ENCODE assay signal across 13 cellular contexts in genomic region chr5:81884871-81885270, GRCh38.
"Had no signal": no experiment of that assay in that cellular context is flagged by ENCODE, and none has a peak within 500 bp of the region (broad histone marks: within the 10 kb centered on the region; RNA-seq: fewer than 3 reads in every experiment).

No MANE protein-coding gene starts in this region.

- H3K36me3 Mint-ChIP-seq: activated naive CD4-positive, alpha-beta T cell treated with anti-CD3 and anti-CD28 coated beads, Interleukin-2, amount 50 U/mL, for 24 hours; stimulated activated memory B cell treated with anti-CD40 and anti-IgM and Interleukin-4, amounts not matched to agents 10 μg/mL and 1 μg/mL and 100 μg/mL, for 72 hours had no signal

- ATAC-seq: right lobe of liver; stimulated activated memory B cell treated with anti-CD40 and anti-IgM and Interleukin-4, amounts not matched to agents 10 μg/mL and 1 μg/mL and 100 μg/mL, for 72 hours; WTC11 had no signal

- H3K4me3 Mint-ChIP-seq: activated CD4-positive, alpha-beta T cell treated with anti-CD3 and anti-CD28 coated beads, Interleukin-2, amount 10 ng/mL, durations not matched to agents 7 days and 5 days; activated naive CD4-positive, alpha-beta T cell treated with anti-CD3 and anti-CD28 coated beads, Interleukin-2, amount 50 U/mL, for 24 hours; central memory CD8-positive, alpha-beta T cell; dendritic cell treated with granulocyte-macrophage colony-stimulating factor and Interleukin-4, amounts not matched to agents 40 ng/mL and 50 ng/mL, for 4 days; naive B cell; stimulated activated memory B cell treated with anti-CD40 and anti-IgM and Interleukin-4, amounts not matched to agents 10 μg/mL and 1 μg/mL and 100 μg/mL, for 72 hours; WTC11 had no signal

- H3K4me1 Mint-ChIP-seq: activated CD4-positive, alpha-beta T cell treated with anti-CD3 and anti-CD28 coated beads, Interleukin-2, amount 10 ng/mL, durations not matched to agents 7 days and 5 days; activated naive CD4-positive, alpha-beta T cell treated with anti-CD3 and anti-CD28 coated beads, Interleukin-2, amount 50 U/mL, for 24 hours; central memory CD8-positive, alpha-beta T cell; naive B cell; stimulated activated memory B cell treated with anti-CD40 and anti-IgM and Interleukin-4, amounts not matched to agents 10 μg/mL and 1 μg/mL and 100 μg/mL, for 72 hours had no signal

- H3K4me1 ChIP-seq: right lobe of liver, spleen, transverse colon had no signal

- H3K27ac ChIP-seq: right lobe of liver, spleen, transverse colon had no signal

- H3K27ac Mint-ChIP-seq: activated CD4-positive, alpha-beta T cell treated with anti-CD3 and anti-CD28 coated beads, Interleukin-2, amount 10 ng/mL, durations not matched to agents 7 days and 5 days; activated naive CD4-positive, alpha-beta T cell treated with anti-CD3 and anti-CD28 coated beads, Interleukin-2, amount 50 U/mL, for 24 hours; activated T-helper 2 cell treated with anti-CD3 and anti-CD28 coated beads, Interferon-gamma antibody, Interleukin-2, Interleukin-4, amounts not matched to agents 10 μg/mL and 5 μg/mL and 100 μg/mL, durations not matched to agents 14 hours and 24 hours and 36 hours; dendritic cell treated with granulocyte-macrophage colony-stimulating factor and Interleukin-4, amounts not matched to agents 40 ng/mL and 50 ng/mL, for 4 days; naive B cell; stimulated activated memory B cell treated with anti-CD40 and anti-IgM and Interleukin-4, amounts not matched to agents 10 μg/mL and 1 μg/mL and 100 μg/mL, for 72 hours; WTC11 had no signal

- H3K9me3 ChIP-seq: right lobe of liver, spleen, transverse colon had no signal

- H3K9me3 Mint-ChIP-seq: central memory CD8-positive, alpha-beta T cell had no signal

- H3K4me3 ChIP-seq: right lobe of liver, spleen, transverse colon had no signal

- H3K27me3 ChIP-seq: right lobe of liver, spleen, transverse colon had no signal

- H3K27me3 Mint-ChIP-seq: activated naive CD4-positive, alpha-beta T cell treated with anti-CD3 and anti-CD28 coated beads, Interleukin-2, amount 50 U/mL, for 24 hours; dendritic cell treated with granulocyte-macrophage colony-stimulating factor and Interleukin-4, amounts not matched to agents 40 ng/mL and 50 ng/mL, for 4 days; naive B cell had no signal

- H3K36me3 ChIP-seq: right lobe of liver, spleen, transverse colon had no signal

- DNase-seq: activated CD4-positive, alpha-beta T cell treated with anti-CD3 and anti-CD28 coated beads, Interleukin-2, amount 10 ng/mL, durations not matched to agents 7 days and 5 days; erythroblast; naive B cell; right lobe of liver; spleen; stimulated activated CD4-positive, alpha-beta T cell treated with anti-CD3 and anti-CD28 coated beads, Interleukin-1b, Interleukin-23, amount 100 ng/mL, for 48 hours; transverse colon had no signal
